In the genomic region with DNA sequence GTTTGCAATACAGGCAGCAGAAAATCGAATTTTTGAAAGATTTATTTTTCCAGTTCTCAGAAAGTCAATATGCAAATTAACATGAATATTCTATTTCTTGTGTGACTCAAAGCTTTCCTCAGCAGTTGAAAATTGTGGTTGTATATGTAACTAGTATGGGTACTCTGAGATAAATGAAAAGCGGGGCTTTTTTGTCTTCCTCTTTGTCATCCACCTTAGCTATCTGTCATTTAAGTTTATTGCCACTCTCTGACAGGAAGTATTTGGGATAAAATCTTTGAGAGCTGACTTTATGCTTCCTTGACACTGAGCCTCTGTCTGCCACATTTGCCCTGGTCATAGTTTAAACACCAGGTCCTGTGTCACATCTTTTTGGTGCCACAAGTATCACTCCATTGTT, we compare ENCODE assay signal across 1 cellular context.
TF ChIP-seq lines count a peak whose summit lies in the region.

No MANE protein-coding gene starts in this region.

TF ChIP-seq in IMR-90, 13 proteins besides CTCF, POLR2A, EP300 and RAD21:
- TF ChIP-seq NFE2L2 (IDR thresholded peaks at IDR 0.05; ENCODE audit: low read depth, low read length) (no peak), MAFK (IDR thresholded peaks at IDR 0.05; ENCODE audit: low read depth, low read length) (no peak), MXI1 (IDR thresholded peaks at IDR 0.05; ENCODE audit: borderline replicate concordance, low read depth, low read length) (no peak), RCOR1 (IDR thresholded peaks at IDR 0.05; ENCODE audit: insufficient replicate concordance, low read length) (no peak), ELK1 (IDR thresholded peaks at IDR 0.05; ENCODE audit: borderline replicate concordance, low read depth, low read length) (no peak), CEBPB (IDR thresholded peaks at IDR 0.05; ENCODE audit: low read depth, low read length) (no peak), BHLHE40 (IDR thresholded peaks at IDR 0.05; ENCODE audit: low read depth, low read length) (no peak), FOS (IDR thresholded peaks at IDR 0.05; ENCODE audit: low read depth, low read length) (no peak), CHD1 (IDR thresholded peaks at IDR 0.05; ENCODE audit: low read depth, low read length) (no peak), USF2 (IDR thresholded peaks at IDR 0.05; ENCODE audit: low read depth, low read length) (no peak), SMC3 (IDR thresholded peaks at IDR 0.05; ENCODE audit: low read depth, low read length) (no peak), RFX5 (IDR thresholded peaks at IDR 0.05; ENCODE audit: low read depth, low read length) (no peak), MAZ (IDR thresholded peaks at IDR 0.05; ENCODE audit: borderline replicate concordance, low read depth, low read length) (no peak)
